Comparison of ENCODE assay signal across 32 cellular contexts in the genomic region with DNA sequence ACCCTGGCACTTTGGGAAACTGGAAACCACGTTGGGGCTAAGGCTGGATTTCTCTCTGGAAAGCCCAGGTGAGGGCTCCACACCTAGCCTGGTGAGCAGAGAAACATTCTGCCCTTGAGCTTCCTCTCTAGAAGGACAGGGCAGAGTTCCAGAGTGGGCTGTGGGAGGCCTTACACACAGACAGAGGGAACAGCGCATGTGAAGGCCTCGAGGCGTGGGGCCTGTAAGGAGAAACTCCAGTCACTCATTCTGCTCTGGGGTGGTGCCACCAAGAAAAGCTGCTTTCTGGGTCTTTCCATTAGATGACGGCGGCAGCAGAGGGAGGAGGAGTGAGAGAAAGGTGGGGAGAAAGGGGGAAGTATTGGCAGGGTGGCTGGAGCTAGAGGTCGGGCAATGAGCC.
"Had no signal": no experiment of that assay in that cellular context is flagged by ENCODE, and none has a peak within 500 bp of the region (broad histone marks: within the 10 kb centered on the region; RNA-seq: fewer than 3 reads in every experiment).

No MANE protein-coding gene starts in this region.

- H3K36me3 ChIP-seq: adrenal gland, ascending aorta, breast epithelium, cardiac muscle cell, WERI-Rb-1 had no signal

- H3K4me3 Mint-ChIP-seq: activated B cell treated with CpG ODN at 0.5 μM for 24 hours; activated CD4-positive, alpha-beta memory T cell treated with anti-CD3 and anti-CD28 coated beads for 36 hours; activated CD4-positive, alpha-beta T cell treated with anti-CD3 and anti-CD28 coated beads for 36 hours; activated CD4-positive, alpha-beta T cell treated with anti-CD3 and anti-CD28 coated beads, Interleukin-2, amount 10 ng/mL, durations not matched to agents 24 days and 14 days; activated CD8-positive, alpha-beta memory T cell treated with anti-CD3 and anti-CD28 coated beads, Interleukin-2, amount 10 ng/mL, durations not matched to agents 7 days and 5 days; activated CD8-positive, alpha-beta T cell treated with anti-CD3 and anti-CD28 coated beads, Interleukin-2, amount 10 ng/mL, durations not matched to agents 7 days and 5 days; activated naive CD4-positive, alpha-beta T cell treated with anti-CD3 and anti-CD28 coated beads for 36 hours; activated naive CD4-positive, alpha-beta T cell treated with anti-CD3 and anti-CD28 coated beads, Interleukin-2, amount 50 U/mL, for 24 hours; activated naive CD8-positive, alpha-beta T cell treated with anti-CD3 and anti-CD28 coated beads for 36 hours; activated naive CD8-positive, alpha-beta T cell treated with anti-CD3 and anti-CD28 coated beads, Interleukin-2, amount 50 U/mL, for 24 hours; activated T-helper 1 cell treated with anti-CD3 and anti-CD28 coated beads, Interleukin-12 subunit alpha, Interleukin-12 subunit beta, Interleukin-2, Interleukin-4 antibody, amounts not matched to agents 30 ng/mL and 10 ng/mL and 1 ng/mL, durations not matched to agents 14 hours and 24 hours and 36 hours; brain; central memory CD8-positive, alpha-beta T cell; T-cell; T-helper 1 cell treated with Interleukin-12 subunit alpha and Interleukin-12 subunit beta and Interleukin-4 antibody, amounts not matched to agents 30 μg/mL and 1 μg/mL, for 36 hours had no signal

- H3K4me1 ChIP-seq: ascending aorta, breast epithelium had no signal

- H3K36me3 Mint-ChIP-seq: activated CD4-positive, alpha-beta memory T cell treated with anti-CD3 and anti-CD28 coated beads for 36 hours; activated CD8-positive, alpha-beta memory T cell treated with anti-CD3 and anti-CD28 coated beads, Interleukin-2, amount 10 ng/mL, durations not matched to agents 7 days and 5 days; activated naive CD4-positive, alpha-beta T cell treated with anti-CD3 and anti-CD28 coated beads, Interleukin-2, amount 50 U/mL, for 24 hours; activated naive CD8-positive, alpha-beta T cell treated with anti-CD3 and anti-CD28 coated beads for 36 hours; brain; T-cell had no signal

- H3K9me3 Mint-ChIP-seq: activated B cell treated with CpG ODN at 0.5 μM for 24 hours; activated CD4-positive, alpha-beta memory T cell treated with anti-CD3 and anti-CD28 coated beads for 36 hours; activated CD4-positive, alpha-beta T cell treated with anti-CD3 and anti-CD28 coated beads, Interleukin-2, amount 10 ng/mL, durations not matched to agents 24 days and 14 days; activated naive CD4-positive, alpha-beta T cell treated with anti-CD3 and anti-CD28 coated beads for 36 hours; activated naive CD4-positive, alpha-beta T cell treated with anti-CD3 and anti-CD28 coated beads, Interleukin-2, amount 50 U/mL, for 24 hours; activated naive CD8-positive, alpha-beta T cell treated with anti-CD3 and anti-CD28 coated beads for 36 hours; activated naive CD8-positive, alpha-beta T cell treated with anti-CD3 and anti-CD28 coated beads, Interleukin-2, amount 50 U/mL, for 24 hours; activated T-helper 1 cell treated with anti-CD3 and anti-CD28 coated beads, Interleukin-12 subunit alpha, Interleukin-12 subunit beta, Interleukin-2, Interleukin-4 antibody, amounts not matched to agents 30 ng/mL and 10 ng/mL and 1 ng/mL, durations not matched to agents 14 hours and 24 hours and 36 hours; activated T-helper 2 cell treated with anti-CD3 and anti-CD28 coated beads, Interferon-gamma antibody, Interleukin-2, Interleukin-4, amounts not matched to agents 10 μg/mL and 5 μg/mL and 100 μg/mL, durations not matched to agents 14 hours and 24 hours and 36 hours; central memory CD8-positive, alpha-beta T cell; T-helper 1 cell treated with Interleukin-12 subunit alpha and Interleukin-12 subunit beta and Interleukin-4 antibody, amounts not matched to agents 30 μg/mL and 1 μg/mL, for 36 hours had no signal

- H3K27me3 ChIP-seq: adrenal gland, ascending aorta had no signal

- ATAC-seq: activated CD4-positive, alpha-beta T cell treated with anti-CD3 and anti-CD28 coated beads for 36 hours; activated CD8-positive, alpha-beta memory T cell treated with anti-CD3 and anti-CD28 coated beads, Interleukin-2, amount 10 ng/mL, durations not matched to agents 7 days and 5 days; activated CD8-positive, alpha-beta T cell treated with anti-CD3 and anti-CD28 coated beads, Interleukin-2, amount 10 ng/mL, durations not matched to agents 7 days and 5 days; activated naive CD8-positive, alpha-beta T cell treated with anti-CD3 and anti-CD28 coated beads, Interleukin-2, amount 50 U/mL, for 24 hours; esophagus mucosa; T-cell had no signal

- H3K27ac Mint-ChIP-seq: activated B cell treated with CpG ODN at 0.5 μM for 24 hours; activated CD4-positive, alpha-beta memory T cell treated with anti-CD3 and anti-CD28 coated beads for 36 hours; activated CD4-positive, alpha-beta T cell treated with anti-CD3 and anti-CD28 coated beads for 36 hours; activated CD4-positive, alpha-beta T cell treated with anti-CD3 and anti-CD28 coated beads, Interleukin-2, amount 10 ng/mL, durations not matched to agents 24 days and 14 days; activated CD8-positive, alpha-beta memory T cell treated with anti-CD3 and anti-CD28 coated beads, Interleukin-2, amount 10 ng/mL, durations not matched to agents 7 days and 5 days; activated CD8-positive, alpha-beta T cell treated with anti-CD3 and anti-CD28 coated beads, Interleukin-2, amount 10 ng/mL, durations not matched to agents 7 days and 5 days; activated naive CD4-positive, alpha-beta T cell treated with anti-CD3 and anti-CD28 coated beads for 36 hours; activated naive CD4-positive, alpha-beta T cell treated with anti-CD3 and anti-CD28 coated beads, Interleukin-2, amount 50 U/mL, for 24 hours; activated naive CD8-positive, alpha-beta T cell treated with anti-CD3 and anti-CD28 coated beads for 36 hours; activated naive CD8-positive, alpha-beta T cell treated with anti-CD3 and anti-CD28 coated beads, Interleukin-2, amount 50 U/mL, for 24 hours; activated T-helper 1 cell treated with anti-CD3 and anti-CD28 coated beads, Interleukin-12 subunit alpha, Interleukin-12 subunit beta, Interleukin-2, Interleukin-4 antibody, amounts not matched to agents 30 ng/mL and 10 ng/mL and 1 ng/mL, durations not matched to agents 14 hours and 24 hours and 36 hours; activated T-helper 2 cell treated with anti-CD3 and anti-CD28 coated beads, Interferon-gamma antibody, Interleukin-2, Interleukin-4, amounts not matched to agents 10 μg/mL and 5 μg/mL and 100 μg/mL, durations not matched to agents 14 hours and 24 hours and 36 hours; T-cell; T-helper 1 cell treated with Interleukin-12 subunit alpha and Interleukin-12 subunit beta and Interleukin-4 antibody, amounts not matched to agents 30 μg/mL and 1 μg/mL, for 36 hours had no signal

- H3K9me3 ChIP-seq: adrenal gland, ascending aorta, breast epithelium had no signal

- H3K4me1 Mint-ChIP-seq: activated B cell treated with CpG ODN at 0.5 μM for 24 hours; activated CD4-positive, alpha-beta T cell treated with anti-CD3 and anti-CD28 coated beads for 36 hours; activated CD4-positive, alpha-beta T cell treated with anti-CD3 and anti-CD28 coated beads, Interleukin-2, amount 10 ng/mL, durations not matched to agents 24 days and 14 days; activated CD8-positive, alpha-beta memory T cell treated with anti-CD3 and anti-CD28 coated beads, Interleukin-2, amount 10 ng/mL, durations not matched to agents 7 days and 5 days; activated naive CD4-positive, alpha-beta T cell treated with anti-CD3 and anti-CD28 coated beads, Interleukin-2, amount 50 U/mL, for 24 hours; activated naive CD8-positive, alpha-beta T cell treated with anti-CD3 and anti-CD28 coated beads for 36 hours; activated naive CD8-positive, alpha-beta T cell treated with anti-CD3 and anti-CD28 coated beads, Interleukin-2, amount 50 U/mL, for 24 hours; central memory CD8-positive, alpha-beta T cell; T-cell had no signal

- H3K4me3 ChIP-seq: adrenal gland, ascending aorta, breast epithelium, cardiac muscle cell had no signal

- H3K27ac ChIP-seq: adrenal gland, ascending aorta, breast epithelium, cardiac muscle cell, WERI-Rb-1 had no signal

- DNase-seq: activated B cell treated with CpG ODN at 0.5 μM for 24 hours; activated CD4-positive, alpha-beta memory T cell treated with anti-CD3 and anti-CD28 coated beads for 36 hours; activated CD4-positive, alpha-beta T cell treated with anti-CD3 and anti-CD28 coated beads for 36 hours; activated CD4-positive, alpha-beta T cell treated with anti-CD3 and anti-CD28 coated beads, Interleukin-2, amount 10 ng/mL, durations not matched to agents 24 days and 14 days; activated CD4-positive, CD25-positive, alpha-beta regulatory T cell treated with anti-CD3 and anti-CD28 coated beads, Interleukin-2, amount 50 U/mL, for 72 hours; activated CD8-positive, alpha-beta memory T cell treated with anti-CD3 and anti-CD28 coated beads, Interleukin-2, amount 10 ng/mL, durations not matched to agents 7 days and 5 days; activated CD8-positive, alpha-beta memory T cell treated with anti-CD3 and anti-CD28 coated beads, Interleukin-2, amount 50 U/mL, for 4 hours; activated CD8-positive, alpha-beta T cell treated with anti-CD3 and anti-CD28 coated beads, Interleukin-2, amount 10 ng/mL, durations not matched to agents 7 days and 5 days; activated effector memory CD4-positive, alpha-beta T cell treated with anti-CD3 and anti-CD28 coated beads, Interleukin-2, amount 50 U/mL, for 16 hours; activated naive CD4-positive, alpha-beta T cell treated with anti-CD3 and anti-CD28 coated beads for 36 hours; activated naive CD8-positive, alpha-beta T cell treated with anti-CD3 and anti-CD28 coated beads for 36 hours; activated naive CD8-positive, alpha-beta T cell treated with anti-CD3 and anti-CD28 coated beads, Interleukin-2, amount 50 U/mL, for 24 hours; activated T-cell treated with anti-CD3 and anti-CD28 coated beads, Interleukin-2, amount 50 U/mL, for 1 hour; activated T-cell treated with anti-CD3 and anti-CD28 coated beads, Interleukin-2, amount 50 U/mL, for 48 hours; adrenal gland; amygdala; effector CD8-positive, alpha-beta T cell; foreskin fibroblast; SW 1271; T-cell; T1000; WERI-Rb-1 had no signal
